In genomic region chr20:24403410-24403809, GRCh38 we compare ENCODE assay signal across 22 cellular contexts.
DNase-seq lines count a peak whose midpoint lies in the region; ATAC-seq and TF ChIP-seq lines count a peak whose summit lies in the region.
"Had no signal": no experiment of that assay in that cellular context is flagged by ENCODE, and none has a peak within 500 bp of the region (broad histone marks: within the 10 kb centered on the region; RNA-seq: fewer than 3 reads in every experiment).

No MANE protein-coding gene starts in this region.

- H3K4ac ChIP-seq in trophoblast cell (ENCODE audit: low read depth, low read length): no peak overlapping the region

- H3K27ac ChIP-seq in mammary epithelial cell (ENCODE audit: insufficient read depth, low read depth, low read length): no peak overlapping the region
- no peak overlapping the region for H3K27ac ChIP-seq in smooth muscle cell (ENCODE audit: low read depth)
- no peak overlapping the region for H3K27ac ChIP-seq in trophoblast cell (ENCODE audit: low read depth, low read length)
- H3K27ac ChIP-seq: 22Rv1, PC-9 had no signal

- H3K36me3 Mint-ChIP-seq in MCF 10A (ENCODE audit: insufficient read depth, unreplicated experiment): no peaks in the 10 kb centered on the region

- POLR2A ChIA-PET in MCF 10A (lab: Yijun Ruan, JAX): no interaction called here

- H3K4me2 ChIP-seq in mammary epithelial cell (ENCODE audit: insufficient read depth, low read depth, low read length): no peak overlapping the region
- H3K4me2 ChIP-seq in smooth muscle cell: no peak overlapping the region
- H3K4me2 ChIP-seq in trophoblast cell (ENCODE audit: low read length): no peak overlapping the region
- H3K4me2 ChIP-seq: PC-9 had no signal

- peaks cover 14% of the 10 kb centered on the region for H3K4me1 ChIP-seq in mammary epithelial cell (ENCODE audit: insufficient read depth, low read length)
- no peaks in the 10 kb centered on the region for H3K4me1 ChIP-seq in smooth muscle cell (ENCODE audit: low read depth)
- H3K4me1 ChIP-seq in trophoblast cell (ENCODE audit: control insufficient read depth in 1 of 2, insufficient read depth in 2 of 2, low read length in 2 of 2): peaks cover 0 to 2% of the 10 kb centered on the region in 2 experiments

- BruUV-seq in mammary epithelial cell (replicated peaks; lab: Mats Ljungman, UMichigan) (no TSS peak), MCF 10A (replicated peaks; lab: Mats Ljungman, UMichigan) (no TSS peak)

- no peaks in the 10 kb centered on the region for H3K4me1 Mint-ChIP-seq in MCF 10A (ENCODE audit: insufficient read depth, unreplicated experiment)

- DNase-seq in mammary epithelial cell (peak; percentile 84), MCF 10A (ENCODE audit: unreplicated experiment) (no peak), epithelial cell of esophagus (ENCODE audit: low read depth) (peak; percentile 84), iris pigment epithelial cell (ENCODE audit: low read depth) (peak; percentile 7), smooth muscle cell (lab: John Stamatoyannopoulos, UW; ENCODE audit: unreplicated experiment) (no peak), trophoblast cell (no peak)
- DNase-seq: Calu3, DMS153, DND-41, H7, KBM-7, MG63, NCI-H1048, NCI-H1417, NCI-H1694, NCI-H2081, NCI-H2227 treated with DMSO at 0.1 percent for 48 hours, PC-9, RPMI8226, SHP77 had no signal

- H3K23ac ChIP-seq in trophoblast cell (ENCODE audit: low read length): no peak overlapping the region

- H2BK12ac ChIP-seq in trophoblast cell (ENCODE audit: low read length): no peak overlapping the region

- H3K9me3 ChIP-seq in mammary epithelial cell (replicated peaks; ENCODE audit: insufficient read depth, low read length) (no peaks in the 10 kb centered on the region), smooth muscle cell (replicated peaks; ENCODE audit: low read depth) (no peaks in the 10 kb centered on the region), trophoblast cell (ENCODE audit: insufficient read depth, low read depth, low read length) (no peaks in the 10 kb centered on the region)
- H3K9me3 ChIP-seq: MG63 had no signal

- intact Hi-C loops in mammary epithelial cell (cut with micrococcal nuclease): no loop called here
- intact Hi-C loops in MCF 10A (cut with micrococcal nuclease): no loop called here

- no peaks in the 10 kb centered on the region for H3F3A ChIP-seq in smooth muscle cell (ENCODE audit: low read depth)

- H4K91ac ChIP-seq in trophoblast cell (ENCODE audit: low read depth, low read length): no peak overlapping the region

- H3K18ac ChIP-seq in trophoblast cell (ENCODE audit: low read length): no peak overlapping the region

- H3K79me1 ChIP-seq in trophoblast cell (ENCODE audit: low read length): no peaks in the 10 kb centered on the region

- no peaks in the 10 kb centered on the region for H3K79me2 ChIP-seq in mammary epithelial cell (ENCODE audit: insufficient read depth, low read length)
- no peaks in the 10 kb centered on the region for H3K79me2 ChIP-seq in smooth muscle cell (ENCODE audit: low read depth)
- no peaks in the 10 kb centered on the region for H3K79me2 ChIP-seq in trophoblast cell (ENCODE audit: control insufficient read depth, insufficient read depth, low read length, poor library complexity)

- no peak for ATAC-seq in HG02973 (IDR thresholded peaks at IDR 0.05; ENCODE audit: unreplicated experiment)

- H4K8ac ChIP-seq in trophoblast cell (ENCODE audit: low read depth, low read length): no peak overlapping the region

- H3K27me3 ChIP-seq in mammary epithelial cell (ENCODE audit: insufficient read depth, low read length): no peaks in the 10 kb centered on the region
- H3K27me3 ChIP-seq in smooth muscle cell (ENCODE audit: low read depth): no peaks in the 10 kb centered on the region
- H3K27me3 ChIP-seq in trophoblast cell (ENCODE audit: insufficient read depth, low read length): no peaks in the 10 kb centered on the region
- H3K27me3 ChIP-seq: MG63 had no signal

- 0% methylated on average over 1 of the region's 1 CpG for WGBS in mammary epithelial cell (ENCODE audit: low coverage, missing lambda C conversion rate)
- WGBS in smooth muscle cell (ENCODE audit: low lambda C conversion rate): 89% methylated on average over 1 of the region's 1 CpG
- WGBS in trophoblast cell (ENCODE audit: extremely low coverage, insufficient coverage, insufficient read length): no CpG with 5 or more reads among the region's 1 CpG

- no peak overlapping the region for H2AFZ ChIP-seq in mammary epithelial cell (ENCODE audit: low read depth, low read length)
- no peak overlapping the region for H2AFZ ChIP-seq in smooth muscle cell (ENCODE audit: low read depth)
- no peak overlapping the region for H2AFZ ChIP-seq in trophoblast cell (ENCODE audit: insufficient read depth, low read length, poor library complexity)
- H2AFZ ChIP-seq: PC-9 had no signal

- H3K27me3 Mint-ChIP-seq in MCF 10A (ENCODE audit: insufficient read depth, unreplicated experiment): no peaks in the 10 kb centered on the region

- dilution Hi-C loops in mammary epithelial cell (cut with HindIII; ENCODE audit: low sequenced_read_pairs): no loop called here

- peaks cover 60% of the 10 kb centered on the region for H3K9me3 Mint-ChIP-seq in MCF 10A (ENCODE audit: unreplicated experiment)

- no peak overlapping the region for H3K27ac Mint-ChIP-seq in MCF 10A (ENCODE audit: low read depth, unreplicated experiment)

- H4K20me1 ChIP-seq in mammary epithelial cell (ENCODE audit: insufficient read depth, low read length) (no peaks in the 10 kb centered on the region), smooth muscle cell (ENCODE audit: low read depth) (no peaks in the 10 kb centered on the region)

- no peak overlapping the region for H2AK5ac ChIP-seq in trophoblast cell (ENCODE audit: low read length)

- no peaks in the 10 kb centered on the region for H3K36me3 ChIP-seq in mammary epithelial cell (ENCODE audit: insufficient read depth, low read length)
- no peaks in the 10 kb centered on the region for H3K36me3 ChIP-seq in smooth muscle cell (ENCODE audit: low read depth)
- no peaks in the 10 kb centered on the region for H3K36me3 ChIP-seq in trophoblast cell (ENCODE audit: control insufficient read depth in 1 of 2, insufficient read depth in 2 of 2, low read length in 2 of 2)
- H3K36me3 ChIP-seq: MG63 had no signal

- no peak overlapping the region for H3K14ac ChIP-seq in trophoblast cell (ENCODE audit: low read length)

- CTCF ChIA-PET in mammary epithelial cell (lab: Charles Lee; ENCODE audit: low non-redundant PET): interaction anchor here (0.6 kb wide), 1 partner anchor 21 kb away, joined by 4 read pairs; no protein-coding TSS in a partner anchor
- CTCF ChIA-PET in MCF 10A (lab: Yijun Ruan, JAX): no interaction called here

- H3K9ac ChIP-seq in mammary epithelial cell (ENCODE audit: insufficient read depth, low read length) (no peak overlapping the region), smooth muscle cell (ENCODE audit: low read depth) (no peak overlapping the region), trophoblast cell (ENCODE audit: low read length) (no peak overlapping the region)

- no peak overlapping the region for H4K12ac ChIP-seq in trophoblast cell (ENCODE audit: low read depth, low read length)

- no peak overlapping the region for H2BK120ac ChIP-seq in trophoblast cell (ENCODE audit: insufficient read depth, low read length, poor library complexity)

- TF ChIP-seq CTCF in mammary epithelial cell (conservative IDR thresholded peaks at IDR 0.05 in 1 of 2, IDR thresholded peaks at IDR 0.05 in 1 of 2; ENCODE audit: extremely low read depth in 1 of 2, insufficient read depth in 1 of 2, low read depth in 1 of 2, low read length in 2 of 2): no peak
- no peak for TF ChIP-seq CTCF in MCF 10A (IDR thresholded peaks at IDR 0.05; ENCODE audit: unreplicated experiment)
- no peak for TF ChIP-seq CTCF in epithelial cell of esophagus (IDR thresholded peaks at IDR 0.05; ENCODE audit: insufficient read depth, low read depth, low read length, missing control alignments)
- TF ChIP-seq CTCF in smooth muscle cell (IDR thresholded peaks at IDR 0.05; ENCODE audit: borderline replicate concordance, insufficient read depth, poor library complexity, severe bottlenecking): no peak

- in situ Hi-C loops in mammary epithelial cell (cut with MboI; ENCODE audit: low sequenced_read_pairs in 2 of 2): no loop called here

- no peak overlapping the region for H2BK5ac ChIP-seq in trophoblast cell (ENCODE audit: low read depth, low read length, poor library complexity)

- H3K4me3 Mint-ChIP-seq in MCF 10A (ENCODE audit: unreplicated experiment): no peak overlapping the region

- H3K4me3 ChIP-seq in mammary epithelial cell (replicated peaks in 1 of 3; ENCODE audit: insufficient read depth in 1 of 3, low read depth in 2 of 3, low read length in 3 of 3): no peak overlapping the region
- no peak overlapping the region for H3K4me3 ChIP-seq in epithelial cell of esophagus (ENCODE audit: low read length)
- H3K4me3 ChIP-seq in smooth muscle cell: no peak overlapping the region
- H3K4me3 ChIP-seq in trophoblast cell (ENCODE audit: low read depth, low read length): no peak overlapping the region
- H3K4me3 ChIP-seq: MG63, PC-9 had no signal

Comparison
In these comparisons a context has a peak if more than half of its experiments do, and no peak if none do; other contexts are left out.
1. DNase-seq: peak in mammary epithelial cell (single experiment), epithelial cell of esophagus (single experiment) and iris pigment epithelial cell (single experiment); none in MCF 10A (single experiment), smooth muscle cell (single experiment) and trophoblast cell (0 of 2).